Comparison of ENCODE assay signal across 21 cellular contexts in the genomic region with DNA sequence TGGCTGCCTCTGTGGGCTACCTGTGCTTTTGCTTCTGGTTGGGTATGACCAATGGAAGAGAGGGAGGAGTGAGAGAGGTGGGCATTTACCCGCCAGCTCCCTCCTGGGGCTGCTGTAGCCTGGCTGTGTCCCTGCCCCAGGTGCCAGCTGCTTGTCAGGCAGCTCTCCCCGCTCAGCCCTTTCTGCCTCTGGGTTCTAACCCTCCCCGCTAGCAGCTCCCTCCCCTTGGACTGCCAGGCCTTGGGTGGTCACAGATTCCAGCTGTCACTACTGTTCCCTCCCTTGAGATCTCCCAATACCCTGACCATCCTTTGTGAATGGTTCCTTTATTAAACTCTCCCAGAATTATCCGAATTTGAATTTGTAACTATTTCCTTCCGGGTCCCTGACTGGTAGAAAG.
"Had no signal": no experiment of that assay in that cellular context is flagged by ENCODE, and none has a peak within 500 bp of the region (broad histone marks: within the 10 kb centered on the region; RNA-seq: fewer than 3 reads in every experiment).

No MANE protein-coding gene starts in this region.

- H3K9me3 ChIP-seq: body of pancreas, heart right ventricle, right lobe of liver, testis, vagina had no signal

- H3K27me3 ChIP-seq: body of pancreas, heart right ventricle, right lobe of liver, testis, vagina had no signal

- H3K4me3 ChIP-seq: body of pancreas, cardiac muscle cell, heart right ventricle, right lobe of liver, skin epidermis, testis, vagina had no signal

- H3K4me3 Mint-ChIP-seq: activated naive CD4-positive, alpha-beta T cell treated with anti-CD3 and anti-CD28 coated beads, Interleukin-2, amount 50 U/mL, for 24 hours; activated T-helper 1 cell treated with anti-CD3 and anti-CD28 coated beads, Interleukin-12 subunit alpha, Interleukin-12 subunit beta, Interleukin-2, Interleukin-4 antibody, amounts not matched to agents 30 ng/mL and 10 ng/mL and 1 ng/mL, durations not matched to agents 14 hours and 24 hours and 36 hours; nephron; T-helper 1 cell treated with Interleukin-12 subunit alpha and Interleukin-12 subunit beta and Interleukin-4 antibody, amounts not matched to agents 30 μg/mL and 1 μg/mL, for 36 hours; type B pancreatic cell had no signal

- DNase-seq: activated CD4-positive, alpha-beta T cell treated with anti-CD3 and anti-CD28 coated beads for 48 hours; activated gamma-delta T cell treated with Interleukin-2 at 50 U/mL for 16 hours; anterior cingulate cortex; body of pancreas; effector CD4-positive, alpha-beta T cell; heart right ventricle; islet precursor cell; left cardiac atrium; right lobe of liver; stimulated activated CD4-positive, alpha-beta T cell treated with anti-CD3 and anti-CD28 coated beads, Interleukin-1b, Interleukin-23, amount 100 ng/mL, for 48 hours; testis had no signal

- H3K27me3 Mint-ChIP-seq: activated naive CD4-positive, alpha-beta T cell treated with anti-CD3 and anti-CD28 coated beads, Interleukin-2, amount 50 U/mL, for 24 hours had no signal

- H3K36me3 Mint-ChIP-seq: activated naive CD4-positive, alpha-beta T cell treated with anti-CD3 and anti-CD28 coated beads, Interleukin-2, amount 50 U/mL, for 24 hours; type B pancreatic cell had no signal

- ATAC-seq: body of pancreas, heart right ventricle, left cardiac atrium, right lobe of liver had no signal

- FAIRE-seq: endometrium had no signal

- H3K9me3 Mint-ChIP-seq: activated naive CD4-positive, alpha-beta T cell treated with anti-CD3 and anti-CD28 coated beads, Interleukin-2, amount 50 U/mL, for 24 hours; activated T-helper 1 cell treated with anti-CD3 and anti-CD28 coated beads, Interleukin-12 subunit alpha, Interleukin-12 subunit beta, Interleukin-2, Interleukin-4 antibody, amounts not matched to agents 30 ng/mL and 10 ng/mL and 1 ng/mL, durations not matched to agents 14 hours and 24 hours and 36 hours; nephron; T-helper 1 cell treated with Interleukin-12 subunit alpha and Interleukin-12 subunit beta and Interleukin-4 antibody, amounts not matched to agents 30 μg/mL and 1 μg/mL, for 36 hours; type B pancreatic cell had no signal

- H3K4me1 ChIP-seq: body of pancreas had no signal

- H3K36me3 ChIP-seq: cardiac muscle cell, heart right ventricle, right lobe of liver, vagina had no signal

- H3K27ac ChIP-seq: body of pancreas, cardiac muscle cell, heart right ventricle, parathyroid adenoma, right lobe of liver, skin epidermis, testis, vagina had no signal

- H3K27ac Mint-ChIP-seq: activated naive CD4-positive, alpha-beta T cell treated with anti-CD3 and anti-CD28 coated beads, Interleukin-2, amount 50 U/mL, for 24 hours; activated T-helper 1 cell treated with anti-CD3 and anti-CD28 coated beads, Interleukin-12 subunit alpha, Interleukin-12 subunit beta, Interleukin-2, Interleukin-4 antibody, amounts not matched to agents 30 ng/mL and 10 ng/mL and 1 ng/mL, durations not matched to agents 14 hours and 24 hours and 36 hours; nephron; T-helper 1 cell treated with Interleukin-12 subunit alpha and Interleukin-12 subunit beta and Interleukin-4 antibody, amounts not matched to agents 30 μg/mL and 1 μg/mL, for 36 hours; type B pancreatic cell had no signal
